9 cellular contexts compared by ENCODE assay signal in the genomic region with DNA sequence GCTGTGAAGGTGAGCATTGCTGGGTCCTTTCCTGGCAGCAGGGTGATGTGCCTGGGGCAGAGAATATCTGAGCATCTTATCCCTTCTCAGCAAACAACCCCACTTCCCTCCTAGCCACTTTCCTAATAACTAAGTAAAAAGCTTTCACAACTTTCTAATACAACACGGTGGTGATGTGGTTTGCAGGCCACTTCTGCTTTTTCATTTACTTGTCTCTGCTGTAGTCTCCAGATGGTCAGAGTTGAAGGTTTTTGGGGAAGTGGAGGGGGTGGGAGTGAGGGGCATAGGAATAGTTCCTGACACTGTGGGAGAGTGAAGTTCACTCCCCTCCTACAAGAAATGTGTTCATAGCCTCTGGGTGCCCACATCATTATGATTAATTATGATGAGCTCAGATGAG. TPM values are rescaled to one million over a fixed set of nuclear protein-coding genes. Genes with fewer than 3 reads are reported as not detected.
A peak's percentile ranks its signal among the peaks of the same experiment; 100 is the strongest.
DNase-seq lines count a peak whose midpoint lies in the region; ATAC-seq and TF ChIP-seq lines count a peak whose summit lies in the region.
"Had no signal": no experiment of that assay in that cellular context is flagged by ENCODE, and none has a peak within 500 bp of the region (broad histone marks: within the 10 kb centered on the region; RNA-seq: fewer than 3 reads in every experiment).

No MANE protein-coding gene starts in this region.

- DNase-seq in Right ventricle myocardium inferior (ENCODE audit: missing footprints) (no peak), left ventricle myocardium inferior (no peak), SIG-M5 treated with dmso at 0.1 percent for 504 hours (lab: John Stamatoyannopoulos, UW; ENCODE audit: unreplicated experiment) (peak; percentile 99), NK-92 (lab: John Stamatoyannopoulos, UW; ENCODE audit: unreplicated experiment) (no peak), NCI-H524 treated with DMSO at 0.1 percent for 48 hours (lab: John Stamatoyannopoulos, UW) (no peak), cortex of kidney (lab: John Stamatoyannopoulos, UW) (no peak)
- DNase-seq: T-helper 2 cell had no signal

- no peaks in the 10 kb centered on the region for H3K9me3 ChIP-seq in left ventricle myocardium inferior (replicated peaks)

- no peaks in the 10 kb centered on the region for H3K27me3 ChIP-seq in left ventricle myocardium inferior (ENCODE audit: low read depth)

- intact Hi-C loops in Right ventricle myocardium inferior (cut with DNase I) (no loop called here), left ventricle myocardium inferior (cut with micrococcal nuclease) (no loop called here)

- peaks cover 6% of the 10 kb centered on the region for H3K36me3 ChIP-seq in left ventricle myocardium inferior

- no peak for TF ChIP-seq CTCF in left ventricle myocardium inferior (IDR thresholded peaks at IDR 0.05; ENCODE audit: borderline replicate concordance)

- peaks cover 28% of the 10 kb centered on the region for H3K4me1 ChIP-seq in left ventricle myocardium inferior

- H3K27ac ChIP-seq in left ventricle myocardium inferior (replicated peaks), result no peak overlapping the region
- peak overlapping the region; percentile 54 for H3K27ac ChIP-seq in temporal lobe (ENCODE audit: low read depth, low read length)

- no peak overlapping the region for H3K4me3 ChIP-seq in left ventricle myocardium inferior

- peak; percentile 59 for ATAC-seq in Right ventricle myocardium inferior
- ATAC-seq in HG03064 (IDR thresholded peaks at IDR 0.05; ENCODE audit: low read depth, unreplicated experiment), result peak; percentile 36

RNA-seq across cellular contexts. Expression of a gene that starts 11.6 kb away (rescaled TPM):
- total RNA-seq in Right ventricle myocardium inferior, result 0.43 TPM
- 0.36 TPM for total RNA-seq in left ventricle myocardium inferior
- total RNA-seq in temporal lobe, result 0.25 TPM

RNA-seq across cellular contexts. Expression of a gene that starts 40.1 kb away (rescaled TPM):
- 1.9 TPM for total RNA-seq in Right ventricle myocardium inferior
- 2.3 TPM for total RNA-seq in left ventricle myocardium inferior
- total RNA-seq in temporal lobe, result 1.5 TPM
